ENCODE assay signal across 13 cellular contexts in genomic region chr11:69377029-69377952, GRCh38.
DNase-seq lines count a peak whose midpoint lies in the region; ATAC-seq and TF ChIP-seq lines count a peak whose summit lies in the region.
"Had no signal": no experiment of that assay in that cellular context is flagged by ENCODE, and none has a peak within 500 bp of the region (broad histone marks: within the 10 kb centered on the region; RNA-seq: fewer than 3 reads in every experiment).

No MANE protein-coding gene starts in this region.

- H3K36me3 Mint-ChIP-seq in chondrocyte (ENCODE audit: low read depth): no peaks in the 10 kb centered on the region
- H3K36me3 Mint-ChIP-seq: activated naive CD4-positive, alpha-beta T cell treated with anti-CD3 and anti-CD28 coated beads, Interleukin-2, amount 50 U/mL, for 24 hours; brain had no signal

- in situ Hi-C loops in Caki2 (cut with HindIII; ENCODE audit: low pct_unique_long_range_greater_than_20kb, low sequenced_read_pairs): no loop called here

- H3K9me3 Mint-ChIP-seq in chondrocyte (ENCODE audit: low read depth): no peaks in the 10 kb centered on the region
- H3K9me3 Mint-ChIP-seq: activated naive CD4-positive, alpha-beta T cell treated with anti-CD3 and anti-CD28 coated beads, Interleukin-2, amount 50 U/mL, for 24 hours had no signal

- no peaks in the 10 kb centered on the region for H3K4me1 ChIP-seq in osteoblast (ENCODE audit: insufficient read depth, low read length)

- ATAC-seq in HG03469 (IDR thresholded peaks at IDR 0.05; ENCODE audit: unreplicated experiment) (no peak), HG02623 (IDR thresholded peaks at IDR 0.05; ENCODE audit: unreplicated experiment) (no peak)

- H3K4me3 Mint-ChIP-seq in chondrocyte (ENCODE audit: unreplicated experiment): no peak overlapping the region
- H3K4me3 Mint-ChIP-seq: activated naive CD4-positive, alpha-beta T cell treated with anti-CD3 and anti-CD28 coated beads, Interleukin-2, amount 50 U/mL, for 24 hours; brain had no signal

- peaks cover 3% of the 10 kb centered on the region for H3K27me3 Mint-ChIP-seq in chondrocyte (ENCODE audit: low read depth)
- H3K27me3 Mint-ChIP-seq: activated naive CD4-positive, alpha-beta T cell treated with anti-CD3 and anti-CD28 coated beads, Interleukin-2, amount 50 U/mL, for 24 hours; brain had no signal

- H3K27ac ChIP-seq in osteoblast (ENCODE audit: low read depth, low read length): no peak overlapping the region

- DNase-seq in Caki2 (ENCODE audit: low read depth) (peak; percentile 32), HPDE6-E6E7 (ENCODE audit: extremely low spot score) (peak; percentile 67), chondrocyte (ENCODE audit: low spot score) (peak; percentile 56), osteoblast (ENCODE audit: insufficient read length, low spot score, missing footprints) (peak; percentile 70), SKM-1 treated with dmso at 0.1 percent for 144 hours (lab: John Stamatoyannopoulos, UW; ENCODE audit: unreplicated experiment) (no peak)
- DNase-seq: C1 segment of cervical spinal cord; NCI-H1436 treated with DMSO at 0.1 percent for 48 hours; NCI-H446; stimulated activated naive CD4-positive, alpha-beta T cell treated with Interleukin-2 at 50 U/mL for 16 hours had no signal

- no peak overlapping the region for H2AFZ ChIP-seq in osteoblast (ENCODE audit: low read length)

- H3K4me1 Mint-ChIP-seq in chondrocyte (ENCODE audit: low read depth): no peaks in the 10 kb centered on the region
- H3K4me1 Mint-ChIP-seq: activated naive CD4-positive, alpha-beta T cell treated with anti-CD3 and anti-CD28 coated beads, Interleukin-2, amount 50 U/mL, for 24 hours had no signal

- TF ChIP-seq CTCF in chondrocyte (IDR thresholded peaks at IDR 0.05): no peak
- no peak for TF ChIP-seq CTCF in osteoblast (IDR thresholded peaks at IDR 0.05; ENCODE audit: extremely low read depth, low read depth, low read length)

- H3K4me3 ChIP-seq in osteoblast (ENCODE audit: insufficient read depth, low read length): no peak overlapping the region

- H3K36me3 ChIP-seq in osteoblast (ENCODE audit: insufficient read depth, low read length): no peaks in the 10 kb centered on the region

- H3K9me3 ChIP-seq in osteoblast (ENCODE audit: low read depth, low read length): no peaks in the 10 kb centered on the region

- no peak overlapping the region for H3K27ac Mint-ChIP-seq in chondrocyte (ENCODE audit: unreplicated experiment)
- H3K27ac Mint-ChIP-seq: activated naive CD4-positive, alpha-beta T cell treated with anti-CD3 and anti-CD28 coated beads, Interleukin-2, amount 50 U/mL, for 24 hours; brain had no signal

- no peaks in the 10 kb centered on the region for H4K20me1 ChIP-seq in osteoblast (ENCODE audit: insufficient read depth, low read length)

- H3K27me3 ChIP-seq in osteoblast (ENCODE audit: insufficient read depth, low read length): no peaks in the 10 kb centered on the region

- no peak overlapping the region for H3K4me2 ChIP-seq in osteoblast (ENCODE audit: insufficient read depth, low read length)

- no peaks in the 10 kb centered on the region for H3K79me2 ChIP-seq in osteoblast (ENCODE audit: insufficient read depth, low read length)
